In genomic region chr1:206505702-206506375, GRCh38 we compare ENCODE assay signal across 9 cellular contexts. TPM values are rescaled to one million over a fixed set of nuclear protein-coding genes. Genes with fewer than 3 reads are reported as not detected.
DNase-seq lines count a peak whose midpoint lies in the region; ATAC-seq, FAIRE-seq and TF ChIP-seq lines count a peak whose summit lies in the region.
"Had no signal": no experiment of that assay in that cellular context is flagged by ENCODE, and none has a peak within 500 bp of the region (broad histone marks: within the 10 kb centered on the region; RNA-seq: fewer than 3 reads in every experiment).

No MANE protein-coding gene starts in this region.

- H3K4me3 ChIP-seq in HepG2 (replicated peaks in 1 of 3; ENCODE audit: insufficient read depth in 1 of 3, low read depth in 2 of 3, low read length in 3 of 3): no peak overlapping the region

- TF ChIP-seq RAD21 in HepG2 (CRISPR knock-in tag; IDR thresholded peaks at IDR 0.05): no peak

- no peaks in the 10 kb centered on the region for H3K9me3 ChIP-seq in HepG2 (ENCODE audit: low read length)

- CTCF ChIA-PET in HepG2 (lab: Yijun Ruan, JAX; ENCODE audit: low intra/inter-chr PET ratio, low total read pairs): interaction anchor here (1.3 kb wide), 1 partner anchor 159 kb away, joined by 3 read pairs; no protein-coding TSS in a partner anchor

- H3K9ac ChIP-seq in HepG2 (ENCODE audit: insufficient read depth, low read depth, low read length): no peak overlapping the region

- TF ChIP-seq CTCF in GM13977 (IDR thresholded peaks at IDR 0.05; ENCODE audit: extremely low read depth, insufficient read depth, missing control alignments) (peak; percentile 40), HepG2 (CRISPR knock-in tag; IDR thresholded peaks at IDR 0.05) (peak; percentile 44)

- ATAC-seq in activated naive CD8-positive, alpha-beta T cell treated with anti-CD3 and anti-CD28 coated beads, Interleukin-2, amount 50 U/mL, for 24 hours: no peak
- peak; percentile 21; the same call in 1 of the 3 replicates for ATAC-seq in HepG2
- no peak for ATAC-seq in GM19035 (IDR thresholded peaks at IDR 0.05; ENCODE audit: unreplicated experiment)
- no peak for ATAC-seq in GM18858 (IDR thresholded peaks at IDR 0.05; ENCODE audit: unreplicated experiment)

- no peaks in the 10 kb centered on the region for H3K9me3 Mint-ChIP-seq in activated naive CD8-positive, alpha-beta T cell treated with anti-CD3 and anti-CD28 coated beads, Interleukin-2, amount 50 U/mL, for 24 hours

- peak; percentile 60 for DNase-seq in AG20443 (ENCODE audit: low spot score)
- peak; percentile 31 for DNase-seq in GM13977 (ENCODE audit: low spot score)
- no peak for DNase-seq in activated naive CD8-positive, alpha-beta T cell treated with anti-CD3 and anti-CD28 coated beads, Interleukin-2, amount 50 U/mL, for 24 hours
- no peak for DNase-seq in HepG2 (ENCODE audit: low spot score)
- no peak for DNase-seq in middle frontal gyrus (ENCODE audit: extremely low spot score, low spot score)
- DNase-seq in COR-L47 (lab: John Stamatoyannopoulos, UW): no peak

- H3K4me3 Mint-ChIP-seq in activated naive CD8-positive, alpha-beta T cell treated with anti-CD3 and anti-CD28 coated beads, Interleukin-2, amount 50 U/mL, for 24 hours: peak overlapping the region; percentile 63

- no peaks in the 10 kb centered on the region for H4K20me1 ChIP-seq in HepG2 (ENCODE audit: insufficient read depth, low read length)

- H3K36me3 Mint-ChIP-seq in activated naive CD8-positive, alpha-beta T cell treated with anti-CD3 and anti-CD28 coated beads, Interleukin-2, amount 50 U/mL, for 24 hours (ENCODE audit: low read depth): no peaks in the 10 kb centered on the region

- peak; percentile 50 for FAIRE-seq in HepG2 (lab: Jason Lieb, UNC)
- FAIRE-seq: endometrium had no signal

- in situ Hi-C loops in GM13977 (cut with MboI; ENCODE audit: low pct_unique_long_range_greater_than_20kb, low sequenced_read_pairs, unreplicated experiment): no loop called here
- in situ Hi-C loops in HepG2 (cut with HindIII; ENCODE audit: extremely low pct_ligation_motif_present, low pct_unique_long_range_greater_than_20kb): loop anchor here (5.0 kb wide), 1 partner anchor 36 kb away; no protein-coding TSS in a partner anchor

- peaks cover 29% of the 10 kb centered on the region for H3K27me3 Mint-ChIP-seq in activated naive CD8-positive, alpha-beta T cell treated with anti-CD3 and anti-CD28 coated beads, Interleukin-2, amount 50 U/mL, for 24 hours

- no peak overlapping the region for H3K27ac Mint-ChIP-seq in activated naive CD8-positive, alpha-beta T cell treated with anti-CD3 and anti-CD28 coated beads, Interleukin-2, amount 50 U/mL, for 24 hours

- TF ChIP-seq EP300 in HepG2 (IDR thresholded peaks at IDR 0.05; ENCODE audit: low read depth in 2 of 2, low read length in 2 of 2): no peak
- no peak for TF ChIP-seq EP300 in HepG2 (CRISPR knock-in tag; IDR thresholded peaks at IDR 0.05; ENCODE audit: borderline replicate concordance)

- no peak overlapping the region for H3K4me2 ChIP-seq in HepG2 (ENCODE audit: low read depth, low read length)

- peaks cover 0 to 13% of the 10 kb centered on the region in 2 experiments; a peak in 2 of 5 replicates for H3K27me3 ChIP-seq in HepG2 (ENCODE audit: control insufficient read depth in 1 of 2, insufficient read depth in 2 of 2, low read length in 2 of 2)

- 6% methylated on average over 8 of the region's 10 CpGs for WGBS in HepG2 (ENCODE audit: low lambda C conversion rate)

- H3K4me1 ChIP-seq in HepG2 (ENCODE audit: insufficient read depth, low read length): peaks cover 52% of the 10 kb centered on the region

- peaks cover 74% of the 10 kb centered on the region for H3K4me1 Mint-ChIP-seq in activated naive CD8-positive, alpha-beta T cell treated with anti-CD3 and anti-CD28 coated beads, Interleukin-2, amount 50 U/mL, for 24 hours

- H3K36me3 ChIP-seq in HepG2 (replicated peaks in 1 of 2; ENCODE audit: control insufficient read depth in 1 of 2, insufficient read depth in 2 of 2, low read length in 2 of 2): no peaks in the 10 kb centered on the region

- POLR2A ChIA-PET in HepG2 (lab: Yijun Ruan, JAX): no interaction called here

- no peak for TF ChIP-seq POLR2A in HepG2 (IDR thresholded peaks at IDR 0.05; ENCODE audit: insufficient read depth in 1 of 2, low read depth in 2 of 2, low read length in 2 of 2)

- H3K27ac ChIP-seq in HepG2 (ENCODE audit: extremely low read length, insufficient read depth, low read length): no peak overlapping the region

- no peak overlapping the region for H2AFZ ChIP-seq in HepG2 (ENCODE audit: low read length)

- no peaks in the 10 kb centered on the region for H3K79me2 ChIP-seq in HepG2 (ENCODE audit: insufficient read depth, low read length)

- intact Hi-C loops in HepG2 (cut with micrococcal nuclease; ENCODE audit: unreplicated experiment): loop anchor here (2.0 kb wide), 1 partner anchor 77 kb away; no protein-coding TSS in a partner anchor

- no TSS peak for BruUV-seq in HepG2 (replicated peaks; lab: Mats Ljungman, UMichigan)

TF ChIP-seq in HepG2, 621 proteins besides CTCF, POLR2A, EP300 and RAD21:
- TF ChIP-seq SNRNP70 (IDR thresholded peaks at IDR 0.05; ENCODE audit: low read depth, low read length) (no peak), STAG1 (CRISPR knock-in tag; IDR thresholded peaks at IDR 0.05) (peak; percentile 48), ZNF558 (CRISPR knock-in tag; IDR thresholded peaks at IDR 0.05; ENCODE audit: borderline replicate concordance) (no peak)

RNA-seq across cellular contexts. Expression of gene RASSF5, which starts 1.5 kb away (rescaled TPM):
- total RNA-seq in HepG2 (2016; rRNA removed; fragmentation: Illumina TruSeq; extraction: Trizol): 0.18 and 0.49 TPM in 2 replicates
- 0.09 TPM in 1 of 2 replicates, not detected in the other for total RNA-seq in HepG2 (2016; cell fraction: cytosol; rRNA removed; fragmentation: Illumina TruSeq; extraction: Trizol; ENCODE audit: low read depth)
- total RNA-seq in HepG2 (2016; cell fraction: insoluble cytoplasmic fraction; rRNA removed; fragmentation: Illumina TruSeq; extraction: Trizol): 0.24 and 0.36 TPM in 2 replicates
- total RNA-seq in HepG2 (2016; cell fraction: membrane; rRNA removed; fragmentation: Illumina TruSeq; extraction: Trizol): 0.14 and 0.19 TPM in 2 replicates
- 0.22 and 0.47 TPM in 2 replicates for total RNA-seq in HepG2 (2016; cell fraction: nucleus; rRNA removed; fragmentation: Illumina TruSeq; extraction: Trizol)
- 0.40 and 0.50 TPM in 2 replicates for polyA plus RNA-seq in HepG2 (2011; rRNA removed)
- polyA plus RNA-seq in HepG2 (2011; cell fraction: cytosol; rRNA removed): 0.27 and 0.47 TPM in 2 replicates
- polyA plus RNA-seq in HepG2 (2011; cell fraction: nucleus; rRNA removed): 0.58 and 0.66 TPM in 2 replicates
- polyA plus RNA-seq in HepG2 (2012): 0.76 and 2.1 TPM in 2 replicates
- 0.03 and 0.06 TPM in 2 replicates for polyA plus RNA-seq in HepG2 (2016; cell fraction: cytosol; fragmentation: Illumina TruSeq; extraction: Trizol; ENCODE audit: low read depth)
- polyA plus RNA-seq in HepG2 (2016; cell fraction: insoluble cytoplasmic fraction; fragmentation: Illumina TruSeq; extraction: Trizol; ENCODE audit: low read depth): 0.21 and 0.29 TPM in 2 replicates
- 0.09 and 0.11 TPM in 2 replicates for polyA plus RNA-seq in HepG2 (2016; cell fraction: membrane; fragmentation: Illumina TruSeq; extraction: Trizol; ENCODE audit: low read depth)
- polyA plus RNA-seq in HepG2 (2016; cell fraction: nucleus; fragmentation: Illumina TruSeq; extraction: Trizol; ENCODE audit: insufficient read depth, low read depth): 0.43 and 0.48 TPM in 2 replicates
- polyA minus RNA-seq in HepG2 (2011; rRNA and poly(A)+ RNA removed; ENCODE audit: low replicate concordance): 0.30 and 18.0 TPM in 2 replicates
- 0.49 and 1.3 TPM in 2 replicates for polyA minus RNA-seq in HepG2 (2011; cell fraction: cytosol; rRNA and poly(A)+ RNA removed)
- 0.26 and 0.50 TPM in 2 replicates for polyA minus RNA-seq in HepG2 (2011; cell fraction: nucleus; rRNA and poly(A)+ RNA removed)

RNA-seq across cellular contexts. Expression of gene IKBKE, which starts 35.6 kb away (rescaled TPM):
- 4.0 and 5.8 TPM in 2 replicates for total RNA-seq in HepG2 (2016; rRNA removed; fragmentation: Illumina TruSeq; extraction: Trizol)
- 1.5 and 1.8 TPM in 2 replicates for total RNA-seq in HepG2 (2016; cell fraction: cytosol; rRNA removed; fragmentation: Illumina TruSeq; extraction: Trizol; ENCODE audit: low read depth)
- 4.8 and 5.0 TPM in 2 replicates for total RNA-seq in HepG2 (2016; cell fraction: insoluble cytoplasmic fraction; rRNA removed; fragmentation: Illumina TruSeq; extraction: Trizol)
- 3.2 and 5.3 TPM in 2 replicates for total RNA-seq in HepG2 (2016; cell fraction: membrane; rRNA removed; fragmentation: Illumina TruSeq; extraction: Trizol)
- 4.7 and 6.1 TPM in 2 replicates for total RNA-seq in HepG2 (2016; cell fraction: nucleus; rRNA removed; fragmentation: Illumina TruSeq; extraction: Trizol)
- polyA plus RNA-seq in HepG2 (2011; rRNA removed): 3.7 and 4.5 TPM in 2 replicates
- polyA plus RNA-seq in HepG2 (2011; cell fraction: cytosol; rRNA removed): 2.1 and 3.7 TPM in 2 replicates
- 11.0 and 15.9 TPM in 2 replicates for polyA plus RNA-seq in HepG2 (2011; cell fraction: nucleus; rRNA removed)
- polyA plus RNA-seq in HepG2 (2012): 0.95 and 1.4 TPM in 2 replicates
- polyA plus RNA-seq in HepG2 (2016; cell fraction: cytosol; fragmentation: Illumina TruSeq; extraction: Trizol; ENCODE audit: low read depth): 2.2 and 2.8 TPM in 2 replicates
- 3.9 and 4.3 TPM in 2 replicates for polyA plus RNA-seq in HepG2 (2016; cell fraction: insoluble cytoplasmic fraction; fragmentation: Illumina TruSeq; extraction: Trizol; ENCODE audit: low read depth)
- polyA plus RNA-seq in HepG2 (2016; cell fraction: membrane; fragmentation: Illumina TruSeq; extraction: Trizol; ENCODE audit: low read depth): 1.9 and 2.6 TPM in 2 replicates
- 7.2 and 7.3 TPM in 2 replicates for polyA plus RNA-seq in HepG2 (2016; cell fraction: nucleus; fragmentation: Illumina TruSeq; extraction: Trizol; ENCODE audit: insufficient read depth, low read depth)
- 8.9 and 22.1 TPM in 2 replicates for polyA minus RNA-seq in HepG2 (2011; rRNA and poly(A)+ RNA removed; ENCODE audit: low replicate concordance)
- 1.3 and 2.0 TPM in 2 replicates for polyA minus RNA-seq in HepG2 (2011; cell fraction: cytosol; rRNA and poly(A)+ RNA removed)
- polyA minus RNA-seq in HepG2 (2011; cell fraction: nucleus; rRNA and poly(A)+ RNA removed): 7.3 and 8.9 TPM in 2 replicates

Comparison
In these comparisons a context has a peak if more than half of its experiments do, and no peak if none do; other contexts are left out.
1. DNase-seq: peak in AG20443 (single experiment) and GM13977 (single experiment); none in activated naive CD8-positive, alpha-beta T cell treated with anti-CD3 and anti-CD28 coated beads, Interleukin-2, amount 50 U/mL, for 24 hours (single experiment), HepG2 (single experiment), middle frontal gyrus (single experiment) and COR-L47 (single experiment).